Comparison of ENCODE assay signal across 34 cellular contexts in genomic region chr10:112053895-112054294, GRCh38.
"Had no signal": no experiment of that assay in that cellular context is flagged by ENCODE, and none has a peak within 500 bp of the region (broad histone marks: within the 10 kb centered on the region; RNA-seq: fewer than 3 reads in every experiment).

No MANE protein-coding gene starts in this region.

- H3K4me3 ChIP-seq: adrenal gland, ascending aorta, body of pancreas, breast epithelium, cardiac muscle cell had no signal

- H3K27me3 ChIP-seq: adrenal gland, ascending aorta, body of pancreas, brain microvascular endothelial cell, breast epithelium, cardiac muscle cell had no signal

- H3K36me3 ChIP-seq: adrenal gland, ascending aorta, brain microvascular endothelial cell, breast epithelium, cardiac muscle cell had no signal

- FAIRE-seq: astrocyte, bronchial epithelial cell had no signal

- DNase-seq: activated effector memory CD4-positive, alpha-beta T cell treated with anti-CD3 and anti-CD28 coated beads, Interleukin-2, amount 50 U/mL, for 16 hours; activated effector memory CD4-positive, alpha-beta T cell treated with Interleukin-2 at 50 U/mL for 16 hours; activated gamma-delta T cell; activated gamma-delta T cell treated with Interleukin-2 at 50 U/mL for 16 hours; activated naive CD4-positive, alpha-beta T cell; activated naive CD4-positive, alpha-beta T cell treated with anti-CD3 and anti-CD28 coated beads for 36 hours; activated naive CD4-positive, alpha-beta T cell treated with anti-CD3 and anti-CD28 coated beads, Interleukin-2, amount 10 ng/mL, durations not matched to agents 7 days and 5 days; activated naive CD4-positive, alpha-beta T cell treated with anti-CD3 and anti-CD28 coated beads, Interleukin-2, amount 50 U/mL, for 16 hours; activated naive CD4-positive, alpha-beta T cell treated with Interleukin-2 at 50 U/mL for 16 hours; activated naive CD8-positive, alpha-beta T cell treated with anti-CD3 and anti-CD28 coated beads for 36 hours; activated naive CD8-positive, alpha-beta T cell treated with anti-CD3 and anti-CD28 coated beads, Interleukin-2, amount 10 ng/mL, durations not matched to agents 7 days and 5 days; activated naive CD8-positive, alpha-beta T cell treated with anti-CD3 and anti-CD28 coated beads, Interleukin-2, amount 50 U/mL, for 24 hours; activated T-cell treated with anti-CD3 and anti-CD28 coated beads, Interleukin-2, amount 50 U/mL, for 1 hour; activated T-cell treated with anti-CD3 and anti-CD28 coated beads, Interleukin-2, amount 50 U/mL, for 24 hours; activated T-cell treated with anti-CD3 and anti-CD28 coated beads, Interleukin-2, amount 50 U/mL, for 4 hours; activated T-cell treated with anti-CD3 and anti-CD28 coated beads, Interleukin-2, amount 50 U/mL, for 48 hours; activated T-cell treated with anti-CD3 and anti-CD28 coated beads, Interleukin-2, amount 50 U/mL, for 72 hours; adrenal gland; amniotic stem cell; amygdala; anterior cingulate cortex; aorta; body of pancreas; brain microvascular endothelial cell; caudate nucleus; central memory CD4-positive, alpha-beta T cell; cerebellar nuclear complex had no signal

- H3K9me3 ChIP-seq: adrenal gland, ascending aorta, body of pancreas, breast epithelium had no signal

- H3K4me1 ChIP-seq: adrenal gland, ascending aorta, body of pancreas, breast epithelium had no signal

- H3K27ac ChIP-seq: adrenal gland, ascending aorta, body of pancreas, brain microvascular endothelial cell, breast epithelium, cardiac muscle cell had no signal

- ATAC-seq: activated naive CD4-positive, alpha-beta T cell treated with anti-CD3 and anti-CD28 coated beads, Interleukin-2, amount 50 U/mL, for 72 hours; activated naive CD8-positive, alpha-beta T cell treated with anti-CD3 and anti-CD28 coated beads, Interleukin-2, amount 50 U/mL, for 24 hours; activated T-cell treated with anti-CD3 and anti-CD28 coated beads, Interleukin-2, amount 50 U/mL, for 4 hours; activated T-cell treated with anti-CD3 and anti-CD28 coated beads, Interleukin-2, amount 50 U/mL, for 72 hours; activated T-helper 17 cell treated with anti-CD3 and anti-CD28 coated beads, Interleukin-2, amount 50 U/mL, for 72 hours; body of pancreas had no signal
